ENCODE assay signal across 15 cellular contexts in genomic region chr2:69538872-69539548, GRCh38.
DNase-seq lines count a peak whose midpoint lies in the region; ATAC-seq and TF ChIP-seq lines count a peak whose summit lies in the region.
"Had no signal": no experiment of that assay in that cellular context is flagged by ENCODE, and none has a peak within 500 bp of the region (broad histone marks: within the 10 kb centered on the region; RNA-seq: fewer than 3 reads in every experiment).

No MANE protein-coding gene starts in this region.

- POLR2A ChIA-PET in CD4-positive, alpha-beta T cell (lab: Charles Lee), result no interaction called here

- no peak overlapping the region for H3K4me3 Mint-ChIP-seq in CD4-positive, alpha-beta T cell
- H3K4me3 Mint-ChIP-seq in HFFc6, result peak overlapping the region; percentile 4; the same call in 1 of the 2 replicates
- H3K4me3 Mint-ChIP-seq in activated T-helper 17 cell treated with anti-CD3 and anti-CD28 coated beads, Interleukin-2, amount 50 U/mL, for 72 hours, result no peak overlapping the region
- H3K4me3 Mint-ChIP-seq: activated naive CD8-positive, alpha-beta T cell treated with anti-CD3 and anti-CD28 coated beads, Interleukin-2, amount 10 ng/mL, durations not matched to agents 7 days and 5 days had no signal

- H3K27ac ChIP-seq in CD4-positive, alpha-beta T cell (ENCODE audit: low read depth, low read length), result no peak overlapping the region
- H3K27ac ChIP-seq: vagina had no signal

- ATAC-seq in CD4-positive, alpha-beta T cell (ENCODE audit: poor library complexity), result no peak
- ATAC-seq in activated T-helper 17 cell treated with anti-CD3 and anti-CD28 coated beads, Interleukin-2, amount 50 U/mL, for 72 hours (replicated peaks), result no peak
- ATAC-seq in left lobe of liver (peak; percentile 66), GM21737 (IDR thresholded peaks at IDR 0.05; ENCODE audit: unreplicated experiment) (no peak)

- peaks cover 56% of the 10 kb centered on the region for H3K4me1 Mint-ChIP-seq in CD4-positive, alpha-beta T cell (ENCODE audit: low read depth)
- H3K4me1 Mint-ChIP-seq in HFFc6 (ENCODE audit: low read depth), result peaks cover 15% of the 10 kb centered on the region
- H3K4me1 Mint-ChIP-seq in activated T-helper 17 cell treated with anti-CD3 and anti-CD28 coated beads, Interleukin-2, amount 50 U/mL, for 72 hours, result peaks cover 22% of the 10 kb centered on the region

- CTCF ChIA-PET in CD4-positive, alpha-beta T cell (lab: Charles Lee), result no interaction called here

- H3K9me3 Mint-ChIP-seq in CD4-positive, alpha-beta T cell, result no peaks in the 10 kb centered on the region
- no peaks in the 10 kb centered on the region for H3K9me3 Mint-ChIP-seq in HFFc6
- peaks cover 3% of the 10 kb centered on the region for H3K9me3 Mint-ChIP-seq in activated T-helper 17 cell treated with anti-CD3 and anti-CD28 coated beads, Interleukin-2, amount 50 U/mL, for 72 hours
- H3K9me3 Mint-ChIP-seq: activated naive CD8-positive, alpha-beta T cell treated with anti-CD3 and anti-CD28 coated beads, Interleukin-2, amount 10 ng/mL, durations not matched to agents 7 days and 5 days had no signal

- TF ChIP-seq CTCF in CD4-positive, alpha-beta T cell (IDR thresholded peaks at IDR 0.05), result no peak
- no peak for TF ChIP-seq CTCF in HFFc6 (IDR thresholded peaks at IDR 0.05)
- no peak for TF ChIP-seq CTCF in GM20000 (IDR thresholded peaks at IDR 0.05; ENCODE audit: extremely low read depth, missing control alignments)

- peak overlapping the region; percentile 73 for H3K27ac Mint-ChIP-seq in CD4-positive, alpha-beta T cell
- peak overlapping the region; percentile 63 for H3K27ac Mint-ChIP-seq in HFFc6
- H3K27ac Mint-ChIP-seq in activated T-helper 17 cell treated with anti-CD3 and anti-CD28 coated beads, Interleukin-2, amount 50 U/mL, for 72 hours, result peak overlapping the region; percentile 57
- H3K27ac Mint-ChIP-seq: activated naive CD8-positive, alpha-beta T cell treated with anti-CD3 and anti-CD28 coated beads, Interleukin-2, amount 10 ng/mL, durations not matched to agents 7 days and 5 days had no signal

- no peak for DNase-seq in CD4-positive, alpha-beta T cell
- DNase-seq in HFFc6, result no peak
- DNase-seq in left lobe of liver (ENCODE audit: low spot score), result no peak
- DNase-seq in stimulated activated CD4-positive, alpha-beta T cell treated with anti-CD3 and anti-CD28 coated beads, Interleukin-4, amount 100 ng/mL, for 4 hours, result no peak
- no peak for DNase-seq in NCI-H774 (lab: John Stamatoyannopoulos, UW)
- no peak for DNase-seq in GM20000 (ENCODE audit: low spot score)
- DNase-seq: activated CD4-positive, alpha-beta T cell treated with anti-CD3 and anti-CD28 coated beads for 48 hours; activated naive CD8-positive, alpha-beta T cell treated with anti-CD3 and anti-CD28 coated beads, Interleukin-2, amount 10 ng/mL, durations not matched to agents 7 days and 5 days; effector memory CD4-positive, alpha-beta T cell; hypothalamus; NCI-H1092; NCI-H69 had no signal

- no peaks in the 10 kb centered on the region for H3K27me3 ChIP-seq in CD4-positive, alpha-beta T cell (ENCODE audit: control insufficient read depth, insufficient read depth, low read length)
- H3K27me3 ChIP-seq: vagina had no signal

- peaks cover 3% of the 10 kb centered on the region for H3K9me3 ChIP-seq in CD4-positive, alpha-beta T cell (ENCODE audit: control insufficient read depth, low read length)
- H3K9me3 ChIP-seq: vagina had no signal

- no peaks in the 10 kb centered on the region for H3K27me3 Mint-ChIP-seq in CD4-positive, alpha-beta T cell
- H3K27me3 Mint-ChIP-seq in HFFc6 (ENCODE audit: insufficient read depth), result peaks cover 1% of the 10 kb centered on the region; the same call in 1 of the 2 replicates
- no peaks in the 10 kb centered on the region for H3K27me3 Mint-ChIP-seq in activated T-helper 17 cell treated with anti-CD3 and anti-CD28 coated beads, Interleukin-2, amount 50 U/mL, for 72 hours
- H3K27me3 Mint-ChIP-seq: activated naive CD8-positive, alpha-beta T cell treated with anti-CD3 and anti-CD28 coated beads, Interleukin-2, amount 10 ng/mL, durations not matched to agents 7 days and 5 days had no signal

- intact Hi-C loops in CD4-positive, alpha-beta T cell (cut with DNase I, micrococcal nuclease), result no loop called here

- peaks cover 100% of the 10 kb centered on the region for H3K36me3 Mint-ChIP-seq in CD4-positive, alpha-beta T cell (ENCODE audit: low read depth)
- H3K36me3 Mint-ChIP-seq in HFFc6 (ENCODE audit: low read depth), result peaks cover 31% of the 10 kb centered on the region
- H3K36me3 Mint-ChIP-seq in activated T-helper 17 cell treated with anti-CD3 and anti-CD28 coated beads, Interleukin-2, amount 50 U/mL, for 72 hours (ENCODE audit: low read depth), result peaks cover 100% of the 10 kb centered on the region
